ENCODE assay signal across 8 cellular contexts in genomic region chr9:706606-707451, GRCh38.
DNase-seq lines count a peak whose midpoint lies in the region; ATAC-seq, FAIRE-seq and TF ChIP-seq lines count a peak whose summit lies in the region.

No MANE protein-coding gene starts in this region.

- peaks cover 2% of the 10 kb centered on the region for H3K79me2 ChIP-seq in fibroblast of lung (ENCODE audit: control insufficient read depth, insufficient read depth, low read length)

- H3K9ac ChIP-seq in fibroblast of lung (ENCODE audit: insufficient read depth, low read length) (peak overlapping the region; percentile 76), mucosa of stomach (ENCODE audit: low read length) (peak overlapping the region; percentile 4)

- in situ Hi-C loops in GM13977 (cut with MboI; ENCODE audit: low pct_unique_long_range_greater_than_20kb, low sequenced_read_pairs, unreplicated experiment), result no loop called here

- TF ChIP-seq CTCF in GM13977 (IDR thresholded peaks at IDR 0.05; ENCODE audit: extremely low read depth, insufficient read depth, missing control alignments), result no peak
- no peak for TF ChIP-seq CTCF in NB4 (IDR thresholded peaks at IDR 0.05; ENCODE audit: low read depth, low read length)
- TF ChIP-seq CTCF in fibroblast of lung (conservative IDR thresholded peaks at IDR 0.05 in 1 of 2, IDR thresholded peaks at IDR 0.05 in 1 of 2; ENCODE audit: low read depth in 1 of 2, low read length in 2 of 2), result no peak

- H3K36me3 Mint-ChIP-seq in activated T-cell treated with anti-CD3 and anti-CD28 coated beads, Interleukin-2, amount 50 U/mL, for 72 hours (ENCODE audit: insufficient read depth in 2 of 2), result no peaks in the 10 kb centered on the region

- peaks cover 7% of the 10 kb centered on the region for H3K4me1 ChIP-seq in fibroblast of lung (ENCODE audit: control insufficient read depth, extremely low read depth, insufficient read depth, low read length)
- peaks cover 8% of the 10 kb centered on the region for H3K4me1 ChIP-seq in mucosa of stomach (ENCODE audit: control insufficient read depth, insufficient read depth, low read length)

- H3K4me3 Mint-ChIP-seq in activated T-cell treated with anti-CD3 and anti-CD28 coated beads, Interleukin-2, amount 50 U/mL, for 72 hours, result peak overlapping the region; percentile 86 to 90

- no peaks in the 10 kb centered on the region for H3K9me3 Mint-ChIP-seq in activated T-cell treated with anti-CD3 and anti-CD28 coated beads, Interleukin-2, amount 50 U/mL, for 72 hours

- no peak for FAIRE-seq in HTR-8/SVneo (lab: Jason Lieb, UNC)

- H3K4me1 Mint-ChIP-seq in activated T-cell treated with anti-CD3 and anti-CD28 coated beads, Interleukin-2, amount 50 U/mL, for 72 hours (ENCODE audit: low read depth), result peaks cover 12% of the 10 kb centered on the region

- H3K27ac Mint-ChIP-seq in activated T-cell treated with anti-CD3 and anti-CD28 coated beads, Interleukin-2, amount 50 U/mL, for 72 hours, result peak overlapping the region; percentile 91

- H4K20me1 ChIP-seq in fibroblast of lung (ENCODE audit: control insufficient read depth, extremely low read depth, insufficient read depth, low read length), result no peaks in the 10 kb centered on the region

- peak overlapping the region; percentile 85 for H3K4me2 ChIP-seq in fibroblast of lung (ENCODE audit: extremely low read depth, insufficient read depth, low read length)

- H2AFZ ChIP-seq in fibroblast of lung (ENCODE audit: low read length), result peak overlapping the region; percentile 87

- H3K36me3 ChIP-seq in fibroblast of lung (ENCODE audit: control insufficient read depth, insufficient read depth, low read length) (peaks cover 7% of the 10 kb centered on the region), mucosa of stomach (ENCODE audit: control insufficient read depth, insufficient read depth, low read length) (peaks cover 2% of the 10 kb centered on the region)

- peak overlapping the region; percentile 92 for H3K27ac ChIP-seq in fibroblast of lung (ENCODE audit: insufficient read depth, low read length)
- H3K27ac ChIP-seq in temporal lobe (ENCODE audit: low read depth, low read length), result peak overlapping the region; percentile 59

- no peaks in the 10 kb centered on the region for H3K9me3 ChIP-seq in fibroblast of lung (ENCODE audit: control insufficient read depth, insufficient read depth, low read depth, low read length)
- no peaks in the 10 kb centered on the region for H3K9me3 ChIP-seq in mucosa of stomach (ENCODE audit: control insufficient read depth, low read length)

- TF ChIP-seq POLR2A in NB4 (IDR thresholded peaks at IDR 0.05; ENCODE audit: extremely low read depth, insufficient read length), result peak; percentile 34

- peak; percentile 90 to 93 for ATAC-seq in activated T-cell treated with anti-CD3 and anti-CD28 coated beads, Interleukin-2, amount 50 U/mL, for 72 hours (replicated peaks in 1 of 2)
- ATAC-seq in GM21360 (IDR thresholded peaks at IDR 0.05; ENCODE audit: unreplicated experiment), result no peak

- DNase-seq in GM13977 (ENCODE audit: low spot score) (peak; percentile 36), NB4 (ENCODE audit: low read depth) (peak; percentile 94), fibroblast of lung (ENCODE audit: low read depth in 2 of 2) (peak; percentile 68 to 79), HTR-8/SVneo (ENCODE audit: insufficient read length, low spot score) (no peak)
- DNase-seq in activated T-cell treated with anti-CD3 and anti-CD28 coated beads, Interleukin-2, amount 50 U/mL, for 72 hours, result peak; percentile 37 to 48

- H3K27me3 Mint-ChIP-seq in activated T-cell treated with anti-CD3 and anti-CD28 coated beads, Interleukin-2, amount 50 U/mL, for 72 hours (ENCODE audit: low read depth), result peaks cover 12% of the 10 kb centered on the region

- H3K27me3 ChIP-seq in fibroblast of lung (ENCODE audit: control insufficient read depth, insufficient read depth, low read length), result no peaks in the 10 kb centered on the region
- no peaks in the 10 kb centered on the region for H3K27me3 ChIP-seq in mucosa of stomach (ENCODE audit: control insufficient read depth, insufficient read depth, low read length)

- H3K4me3 ChIP-seq in NB4 (ENCODE audit: low read depth, low read length) (peak overlapping the region; percentile 88), fibroblast of lung (replicated peaks in 1 of 4; ENCODE audit: control extremely low read depth in 1 of 4, insufficient read depth in 1 of 4, low read depth in 3 of 4, low read length in 4 of 4) (peak overlapping the region; percentile 51 to 64 (median 58)), mucosa of stomach (ENCODE audit: low read length) (peak overlapping the region; percentile 61)
